16 cellular contexts compared by ENCODE assay signal in the genomic region with DNA sequence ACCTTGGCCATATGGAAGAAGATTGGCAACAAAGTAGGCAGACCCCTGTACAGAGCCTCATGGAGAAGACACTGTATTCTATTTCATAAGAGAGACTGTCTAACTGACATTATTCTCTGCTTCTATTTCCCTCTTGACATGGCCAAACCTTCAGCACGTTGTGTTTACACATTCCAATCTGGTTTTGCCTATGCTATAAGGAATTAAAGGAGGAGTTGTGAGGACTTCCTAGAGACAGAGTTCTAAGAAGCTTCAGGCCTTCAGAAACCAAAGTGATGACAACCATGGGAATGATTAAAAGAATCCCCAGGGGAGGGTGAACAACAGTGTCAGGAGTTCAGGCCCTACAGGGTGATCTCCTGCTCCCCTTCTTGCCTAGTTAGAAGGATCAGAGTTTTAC. TPM values are rescaled to one million over a fixed set of nuclear protein-coding genes. Genes with fewer than 3 reads are reported as not detected.
A peak's percentile ranks its signal among the peaks of the same experiment; 100 is the strongest.
DNase-seq lines count a peak whose midpoint lies in the region; ATAC-seq and TF ChIP-seq lines count a peak whose summit lies in the region.
"Had no signal": no experiment of that assay in that cellular context is flagged by ENCODE, and none has a peak within 500 bp of the region (broad histone marks: within the 10 kb centered on the region; RNA-seq: fewer than 3 reads in every experiment).

No MANE protein-coding gene starts in this region.

- H3K4me2 ChIP-seq in smooth muscle cell, result no peak overlapping the region

- no peak overlapping the region for H3K9ac ChIP-seq in smooth muscle cell (ENCODE audit: low read depth)

- 81% methylated on average over 1 of the region's 1 CpG for WGBS in smooth muscle cell (ENCODE audit: low lambda C conversion rate)

- H3F3A ChIP-seq in smooth muscle cell (ENCODE audit: low read depth), result no peaks in the 10 kb centered on the region

- peak; percentile 37 for ATAC-seq in left lung
- no peak for ATAC-seq in GM19351 (IDR thresholded peaks at IDR 0.05; ENCODE audit: unreplicated experiment)
- ATAC-seq: HepG2 had no signal

- H2AFZ ChIP-seq in smooth muscle cell (ENCODE audit: low read depth), result no peak overlapping the region

- H3K36me3 ChIP-seq in left lung (no peaks in the 10 kb centered on the region), smooth muscle cell (ENCODE audit: low read depth) (no peaks in the 10 kb centered on the region)
- H3K36me3 ChIP-seq: HAP-1 had no signal

- DNase-seq in AG08396 (ENCODE audit: low spot score) (peak; percentile 14), GM04503 (ENCODE audit: low read depth) (peak; percentile 47), choroid plexus epithelial cell (ENCODE audit: low read depth) (peak; percentile 40), left lung (no peak), NCI-H526 (lab: John Stamatoyannopoulos, UW) (no peak), smooth muscle cell (lab: John Stamatoyannopoulos, UW; ENCODE audit: unreplicated experiment) (no peak), dedifferentiated amniotic fluid mesenchymal stem cell (ENCODE audit: extremely low spot score) (no peak)
- DNase-seq: C1 segment of cervical spinal cord; CD4-positive, alpha-beta T cell; DMS153; DMS79 treated with DMSO at 0.1 percent for 48 hours; GDM1 had no signal

- no peaks in the 10 kb centered on the region for H4K20me1 ChIP-seq in smooth muscle cell (ENCODE audit: low read depth)

- intact Hi-C loops in left lung (cut with DNase I), result no loop called here

- H3K9me3 ChIP-seq in left lung (no peaks in the 10 kb centered on the region), smooth muscle cell (replicated peaks; ENCODE audit: low read depth) (no peaks in the 10 kb centered on the region)
- H3K9me3 ChIP-seq: HAP-1 had no signal

- H3K27me3 ChIP-seq in left lung, result peaks cover 6 to 7% of the 10 kb centered on the region in 2 donors
- peaks cover 8% of the 10 kb centered on the region for H3K27me3 ChIP-seq in smooth muscle cell (ENCODE audit: low read depth)

- H3K27ac ChIP-seq in left lung (no peak overlapping the region), smooth muscle cell (ENCODE audit: low read depth) (no peak overlapping the region)
- H3K27ac ChIP-seq: 22Rv1 had no signal

- no peaks in the 10 kb centered on the region for H3K4me1 ChIP-seq in left lung
- no peaks in the 10 kb centered on the region for H3K4me1 ChIP-seq in smooth muscle cell (ENCODE audit: low read depth)
- H3K4me1 ChIP-seq: HAP-1 had no signal

- no peak overlapping the region for H3K4me3 ChIP-seq in choroid plexus epithelial cell (ENCODE audit: low read depth, low read length)
- no peak overlapping the region for H3K4me3 ChIP-seq in left lung
- H3K4me3 ChIP-seq in smooth muscle cell, result no peak overlapping the region
- H3K4me3 ChIP-seq: HAP-1 had no signal

- H3K79me2 ChIP-seq in smooth muscle cell (ENCODE audit: low read depth), result no peaks in the 10 kb centered on the region

- no peak for TF ChIP-seq CTCF in choroid plexus epithelial cell (conservative IDR thresholded peaks at IDR 0.05; ENCODE audit: low read depth, low read length)
- TF ChIP-seq CTCF in left lung (IDR thresholded peaks at IDR 0.05), result no peak
- TF ChIP-seq CTCF in smooth muscle cell (IDR thresholded peaks at IDR 0.05; ENCODE audit: borderline replicate concordance, insufficient read depth, poor library complexity, severe bottlenecking), result no peak

RNA-seq across cellular contexts. Expression of a gene that starts 44.9 kb away (rescaled TPM):
- total RNA-seq in left lung, result 10 to 100 TPM; 38.0 to 41.4 TPM
- total RNA-seq in smooth muscle cell, result 38.7 and 45.8 TPM in 2 replicates
- 20.5 and 26.0 TPM in 2 replicates for polyA plus RNA-seq in smooth muscle cell

Comparison
In these comparisons a context has a peak if more than half of its experiments do, and no peak if none do; other contexts are left out.
1. DNase-seq: peak in AG08396 (single experiment), GM04503 (single experiment) and choroid plexus epithelial cell (single experiment); none in left lung (0 of 2), NCI-H526 (0 of 2), smooth muscle cell (single experiment) and dedifferentiated amniotic fluid mesenchymal stem cell (single experiment).